In the genomic region with DNA sequence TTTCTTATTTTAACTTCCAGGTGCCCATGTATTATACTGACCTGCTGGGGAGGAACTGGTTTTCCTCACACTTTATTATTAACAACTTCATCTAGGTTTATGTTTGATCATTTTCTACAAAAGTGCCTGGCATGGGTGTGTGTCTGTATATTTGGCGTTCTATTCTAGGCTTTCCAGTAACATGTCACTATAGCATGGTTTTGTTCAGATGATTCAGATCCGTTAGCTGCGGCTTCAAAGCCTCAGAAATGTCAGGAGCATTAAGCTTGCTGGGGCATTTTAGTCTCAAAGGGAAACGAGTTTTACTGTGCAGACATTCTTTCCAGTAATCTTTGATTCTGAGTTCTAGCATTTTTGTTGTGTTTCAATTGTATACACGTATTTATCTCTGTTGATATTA, we compare ENCODE assay signal across 9 cellular contexts. TPM values are rescaled to one million over a fixed set of nuclear protein-coding genes. Genes with fewer than 3 reads are reported as not detected.
DNase-seq lines count a peak whose midpoint lies in the region; FAIRE-seq and TF ChIP-seq lines count a peak whose summit lies in the region.
"Had no signal": no experiment of that assay in that cellular context is flagged by ENCODE, and none has a peak within 500 bp of the region (broad histone marks: within the 10 kb centered on the region; RNA-seq: fewer than 3 reads in every experiment).

No MANE protein-coding gene starts in this region.

- no peak for FAIRE-seq in small intestine (lab: Jason Lieb, UNC)
- FAIRE-seq: K562 had no signal

- H3K27ac ChIP-seq in adrenal gland, result peak overlapping the region in 4 of 5 donors; percentile 0 to 85 (median 79)
- H3K27ac ChIP-seq in small intestine (ENCODE audit: low read depth in 1 of 2, low read length in 1 of 2), result no peak overlapping the region

- TF ChIP-seq CTCF in AG04449 (IDR thresholded peaks at IDR 0.05; ENCODE audit: insufficient read depth, low read length, missing control alignments) (no peak), adrenal gland (IDR thresholded peaks at IDR 0.05) (no peak), mesothelial cell of epicardium (IDR thresholded peaks at IDR 0.05; ENCODE audit: unreplicated experiment) (no peak)

- DNase-seq in AG04449 (ENCODE audit: low read depth, low spot score) (peak; percentile 34), HCEC 1CT (peak; percentile 50), adrenal gland (peak in 3 of 7 donors; percentile 16 to 29 (median 23)), mesothelial cell of epicardium (ENCODE audit: low spot score in 2 of 2, unreplicated experiment in 2 of 2) (no peak), NCI-H187 treated with DMSO at 0.1 percent for 48 hours (lab: John Stamatoyannopoulos, UW) (no peak), GM19240 (ENCODE audit: insufficient read length, low spot score) (no peak), NCI-H1417 treated with DMSO at 0.1 percent for 48 hours (lab: John Stamatoyannopoulos, UW) (no peak), small intestine (no peak)

- H3K9me3 Mint-ChIP-seq in mesothelial cell of epicardium, result no peaks in the 10 kb centered on the region

- H3K9me3 ChIP-seq in adrenal gland (replicated peaks in 1 of 3) (no peaks in the 10 kb centered on the region), small intestine (ENCODE audit: control insufficient read depth, low read depth) (no peaks in the 10 kb centered on the region)

- peak overlapping the region; percentile 65 for H3K27ac Mint-ChIP-seq in mesothelial cell of epicardium

- H3K4me3 Mint-ChIP-seq in mesothelial cell of epicardium, result peak overlapping the region; percentile 54

- intact Hi-C loops in adrenal gland (cut with DNase I), result loop anchor here in 1 of 2 donors (5.0 kb wide), 1 partner anchor 83 kb away; no protein-coding TSS in a partner anchor

- H3K4me1 ChIP-seq in adrenal gland (replicated peaks in 1 of 2) (peaks cover 34 to 64% of the 10 kb centered on the region in 2 donors), small intestine (ENCODE audit: control insufficient read depth in 2 of 2, insufficient read depth in 1 of 2, low read depth in 1 of 2, low read length in 1 of 2) (peaks cover 0 to 8% of the 10 kb centered on the region in 2 donors)

- 15 to 23% (median 18%) methylated on average over 5 of the region's 5 CpGs for WGBS in adrenal gland, 4 donors
- 36 to 45% (median 38%) methylated on average over 5 of the region's 5 CpGs for WGBS in small intestine, 3 donors

- H3K36me3 Mint-ChIP-seq in mesothelial cell of epicardium, result no peaks in the 10 kb centered on the region

- H3K27me3 ChIP-seq in adrenal gland (no peaks in the 10 kb centered on the region), small intestine (ENCODE audit: control insufficient read depth in 2 of 2, insufficient read depth in 2 of 2, low read length in 2 of 2) (no peaks in the 10 kb centered on the region)

- H3K36me3 ChIP-seq in adrenal gland (replicated peaks in 1 of 2) (no peaks in the 10 kb centered on the region), small intestine (ENCODE audit: control insufficient read depth in 2 of 2, insufficient read depth in 2 of 2, low read length in 2 of 2) (no peaks in the 10 kb centered on the region)

- H3K4me3 ChIP-seq in AG04449 (ENCODE audit: low read depth, low read length) (peak overlapping the region; percentile 66), adrenal gland (peak overlapping the region in 1 of 4 donors; percentile 82), small intestine (ENCODE audit: low read depth in 1 of 2, low read length in 2 of 2) (no peak overlapping the region)
- H3K4me3 ChIP-seq: K562 had no signal

- peaks cover 57% of the 10 kb centered on the region for H3K4me1 Mint-ChIP-seq in mesothelial cell of epicardium

- peak in 1 of 2 donors; percentile 3 for TF ChIP-seq POLR2A in adrenal gland (IDR thresholded peaks at IDR 0.05)

- CTCF ChIA-PET in AG04449 (lab: Yijun Ruan, JAX), result interaction anchor here (0.8 to 4.3 kb wide), 9 partner anchors 9 to 98 kb away, joined by 3 to 18 read pairs (median 4); no protein-coding TSS in a partner anchor

- H3K27me3 Mint-ChIP-seq in mesothelial cell of epicardium (ENCODE audit: low read depth), result no peaks in the 10 kb centered on the region

- POLR2A ChIA-PET in AG04449 (lab: Yijun Ruan, JAX), result interaction anchor here (0.6 to 1.4 kb wide), 5 partner anchors 23 to 256 kb away, joined by 3 to 4 read pairs (median 3); no protein-coding TSS in a partner anchor

RNA-seq across cellular contexts. Expression of gene INPP5A, which starts 2.3 kb away (rescaled TPM):
- total RNA-seq in adrenal gland, result 10 to 100 TPM; 25.9 to 62.9 (median 42.6) TPM
- 10 to 100 TPM; 13.5 to 15.3 (median 14.1) TPM for polyA plus RNA-seq in adrenal gland
- 36.4 to 41.8 TPM (median 41.0 TPM) in 3 replicates for total RNA-seq in mesothelial cell of epicardium
- polyA plus RNA-seq in small intestine, result 10 to 100 TPM; 22.4 to 25.0 (median 23.2) TPM

Comparison
In these comparisons a context has a peak if more than half of its experiments do, and no peak if none do; other contexts are left out.
1. DNase-seq: peak in AG04449 (single experiment) and HCEC 1CT (single experiment); none in mesothelial cell of epicardium (0 of 2), NCI-H187 treated with DMSO at 0.1 percent for 48 hours (single experiment), GM19240 (single experiment), NCI-H1417 treated with DMSO at 0.1 percent for 48 hours (single experiment) and small intestine (single experiment).
2. H3K27ac ChIP-seq: peak in adrenal gland (4 of 5); none in small intestine (0 of 2).